In the genomic region with DNA sequence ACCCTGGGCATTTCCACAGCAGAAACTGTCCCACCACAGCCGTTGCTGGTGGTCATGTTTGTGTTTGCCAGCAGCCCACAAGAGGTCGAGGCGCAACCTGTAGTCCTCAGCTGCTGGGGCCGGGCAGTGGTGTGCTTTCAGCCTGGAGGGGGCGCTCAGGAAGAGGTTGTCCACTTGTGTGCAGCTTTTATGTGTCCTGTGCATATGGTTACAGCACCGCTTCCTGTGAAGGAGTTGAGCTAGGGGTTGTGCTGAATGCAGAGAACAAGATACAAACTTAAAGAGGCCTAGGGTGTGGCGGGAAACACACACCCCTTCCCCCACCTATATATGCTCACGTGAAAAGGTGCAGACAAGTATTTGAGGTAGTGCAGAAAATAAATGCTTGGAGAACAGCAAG, we compare ENCODE assay signal across 9 cellular contexts.
DNase-seq lines count a peak whose midpoint lies in the region; ATAC-seq and TF ChIP-seq lines count a peak whose summit lies in the region.
"Had no signal": no experiment of that assay in that cellular context is flagged by ENCODE, and none has a peak within 500 bp of the region (broad histone marks: within the 10 kb centered on the region; RNA-seq: fewer than 3 reads in every experiment).

No MANE protein-coding gene starts in this region.

- ATAC-seq in HG02852 (IDR thresholded peaks at IDR 0.05; ENCODE audit: unreplicated experiment): no peak

- peak; percentile 32 for TF ChIP-seq CTCF in GM12865 (IDR thresholded peaks at IDR 0.05; ENCODE audit: insufficient read depth, low read depth, low read length, missing control alignments)

- DNase-seq in GM12865 (ENCODE audit: low read depth) (peak; percentile 31), T-helper 1 cell (peak in 4 of 5 donors; percentile 35 to 82 (median 44)), NCI-H345 treated with DMSO at 0.1 percent for 48 hours (lab: John Stamatoyannopoulos, UW; ENCODE audit: unreplicated experiment) (no peak), DMS114 treated with DMSO at 0.1 percent for 48 hours (lab: John Stamatoyannopoulos, UW; ENCODE audit: unreplicated experiment) (no peak), AML-193 (lab: John Stamatoyannopoulos, UW) (no peak)
- DNase-seq in activated naive CD8-positive, alpha-beta T cell treated with anti-CD3 and anti-CD28 coated beads, Interleukin-2, amount 50 U/mL, for 16 hours (ENCODE audit: low read depth, low spot score): peak; percentile 9
- peak; percentile 22 to 34 for DNase-seq in stimulated activated CD4-positive, alpha-beta T cell treated with anti-CD3 and anti-CD28 coated beads, Interleukin-15, amount 100 ng/mL, for 1 hour (ENCODE audit: low read depth in 1 of 2, low spot score in 1 of 2)
- DNase-seq: naive B cell had no signal

- no peak overlapping the region for H3K4me3 ChIP-seq in GM12865 (ENCODE audit: low read depth, low read length)

Comparison
In these comparisons a context has a peak if more than half of its experiments do, and no peak if none do; other contexts are left out.
1. DNase-seq: peak in GM12865 (single experiment), T-helper 1 cell (4 of 5), activated naive CD8-positive, alpha-beta T cell treated with anti-CD3 and anti-CD28 coated beads, Interleukin-2, amount 50 U/mL, for 16 hours (single experiment) and stimulated activated CD4-positive, alpha-beta T cell treated with anti-CD3 and anti-CD28 coated beads, Interleukin-15, amount 100 ng/mL, for 1 hour (2 of 2); none in NCI-H345 treated with DMSO at 0.1 percent for 48 hours (single experiment), DMS114 treated with DMSO at 0.1 percent for 48 hours (single experiment) and AML-193 (0 of 2).